Comparison of ENCODE assay signal across 1 cellular context in the genomic region with DNA sequence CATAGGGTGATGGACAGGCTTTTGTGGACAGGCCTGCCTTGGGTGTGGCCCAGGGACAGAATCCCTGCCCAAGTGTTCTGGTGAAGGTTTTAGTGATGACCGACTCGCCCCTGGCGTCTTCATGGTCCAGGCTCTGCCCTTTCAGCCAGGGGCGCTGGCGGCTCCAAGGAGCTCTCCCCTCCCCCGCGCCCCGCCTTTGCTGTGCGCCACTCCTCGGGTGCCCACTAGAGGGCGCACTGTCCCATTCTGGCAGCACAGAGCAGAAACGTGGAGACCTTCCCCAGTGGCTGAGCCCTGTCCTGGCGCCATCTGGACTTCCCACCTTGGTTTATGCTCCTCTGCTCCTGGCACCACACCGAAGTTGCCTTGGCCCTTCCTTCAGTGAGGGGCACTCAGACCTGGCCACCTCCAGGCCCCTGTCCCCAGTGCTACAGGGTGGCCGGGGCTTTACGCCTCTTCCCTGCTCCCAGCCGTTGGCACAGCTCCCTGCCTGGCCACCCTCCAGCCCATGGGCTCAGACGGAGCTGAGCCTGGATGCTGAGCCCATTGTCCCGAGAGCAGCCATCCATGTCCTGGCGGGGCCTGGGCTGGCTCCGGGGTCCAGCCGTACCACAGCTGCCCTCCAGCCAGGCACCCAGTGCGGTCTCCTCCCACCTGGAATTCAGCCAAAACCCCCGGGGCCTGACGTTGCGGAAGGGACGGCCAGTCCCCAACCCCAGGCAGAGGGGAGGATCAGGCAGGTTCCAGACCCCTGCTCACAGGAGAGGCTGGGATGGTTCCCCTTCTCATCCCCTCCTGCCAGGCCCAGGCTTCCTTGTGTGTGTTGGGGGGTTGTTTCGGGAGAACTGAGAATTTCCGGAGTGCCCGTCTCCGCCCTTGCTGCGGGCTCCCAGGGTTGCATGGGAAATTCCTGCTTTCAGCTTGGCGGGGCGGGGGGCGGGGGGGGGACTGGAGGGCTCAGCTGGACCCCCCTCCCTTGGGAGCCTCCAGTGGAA.
TF ChIP-seq lines count a peak whose summit lies in the region.

No MANE protein-coding gene starts in this region.

TF ChIP-seq in IMR-90, 13 proteins besides CTCF, POLR2A, EP300 and RAD21:
- TF ChIP-seq, protein P1, sequence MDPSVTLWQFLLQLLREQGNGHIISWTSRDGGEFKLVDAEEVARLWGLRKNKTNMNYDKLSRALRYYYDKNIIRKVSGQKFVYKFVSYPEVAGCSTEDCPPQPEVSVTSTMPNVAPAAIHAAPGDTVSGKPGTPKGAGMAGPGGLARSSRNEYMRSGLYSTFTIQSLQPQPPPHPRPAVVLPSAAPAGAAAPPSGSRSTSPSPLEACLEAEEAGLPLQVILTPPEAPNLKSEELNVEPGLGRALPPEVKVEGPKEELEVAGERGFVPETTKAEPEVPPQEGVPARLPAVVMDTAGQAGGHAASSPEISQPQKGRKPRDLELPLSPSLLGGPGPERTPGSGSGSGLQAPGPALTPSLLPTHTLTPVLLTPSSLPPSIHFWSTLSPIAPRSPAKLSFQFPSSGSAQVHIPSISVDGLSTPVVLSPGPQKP (IDR thresholded peaks at IDR 0.05; ENCODE audit: borderline replicate concordance, low read depth, low read length) = no peak
- TF ChIP-seq SMC3 (IDR thresholded peaks at IDR 0.05; ENCODE audit: low read depth, low read length) (peak; percentile 61), BHLHE40 (IDR thresholded peaks at IDR 0.05; ENCODE audit: low read depth, low read length) (peak; percentile 24; the same call in 1 of the 2 replicates), MXI1 (IDR thresholded peaks at IDR 0.05; ENCODE audit: borderline replicate concordance, low read depth, low read length) (peak; percentile 68; the same call in 1 of the 2 replicates), FOS (IDR thresholded peaks at IDR 0.05; ENCODE audit: low read depth, low read length) (no peak), MAZ (IDR thresholded peaks at IDR 0.05; ENCODE audit: borderline replicate concordance, low read depth, low read length) (peak; percentile 91)
